ENCODE assay signal across 18 cellular contexts in genomic region chr18:12030667-12031066, GRCh38. TPM values are rescaled to one million over a fixed set of nuclear protein-coding genes. Genes with fewer than 3 reads are reported as not detected.
DNase-seq lines count a peak whose midpoint lies in the region; ATAC-seq, FAIRE-seq and TF ChIP-seq lines count a peak whose summit lies in the region.
"Had no signal": no experiment of that assay in that cellular context is flagged by ENCODE, and none has a peak within 500 bp of the region (broad histone marks: within the 10 kb centered on the region; RNA-seq: fewer than 3 reads in every experiment).

No MANE protein-coding gene starts in this region.

- H3K36me3 Mint-ChIP-seq in mesothelial cell of epicardium = peaks cover 2% of the 10 kb centered on the region

- TF ChIP-seq EP300 in HepG2 (IDR thresholded peaks at IDR 0.05; ENCODE audit: low read depth in 2 of 2, low read length in 2 of 2) (no peak), HepG2 (CRISPR knock-in tag; IDR thresholded peaks at IDR 0.05; ENCODE audit: borderline replicate concordance) (no peak)

- no peak overlapping the region for H2AK5ac ChIP-seq in mesenchymal stem cell (ENCODE audit: low read length, severe bottlenecking)

- no peak for FAIRE-seq in HepG2 (lab: Jason Lieb, UNC)
- FAIRE-seq: D721Med, G401.6, GM12891, K562 had no signal

- peak overlapping the region; percentile 90 for H3K27ac Mint-ChIP-seq in mesothelial cell of epicardium
- H3K27ac Mint-ChIP-seq: CD4-positive, alpha-beta T cell had no signal

- no peak overlapping the region for H3K4me3 ChIP-seq in HepG2 (replicated peaks in 1 of 3; ENCODE audit: insufficient read depth in 1 of 3, low read depth in 2 of 3, low read length in 3 of 3)
- H3K4me3 ChIP-seq in right lobe of liver = no peak overlapping the region
- no peak overlapping the region for H3K4me3 ChIP-seq in body of pancreas
- H3K4me3 ChIP-seq in vagina = no peak overlapping the region
- H3K4me3 ChIP-seq in GM23248 = no peak overlapping the region
- H3K4me3 ChIP-seq in mesenchymal stem cell (ENCODE audit: insufficient read depth in 1 of 2, low read depth in 1 of 2, low read length in 2 of 2) = no peak overlapping the region
- H3K4me3 ChIP-seq: K562 had no signal

- H3F3A ChIP-seq in GM23248 (ENCODE audit: insufficient read depth) = peaks cover 26% of the 10 kb centered on the region

- H3K79me1 ChIP-seq in mesenchymal stem cell (replicated peaks; ENCODE audit: low read length, poor library complexity, severe bottlenecking) = peaks cover 6% of the 10 kb centered on the region

- H3K4ac ChIP-seq in mesenchymal stem cell (ENCODE audit: low read depth in 1 of 2, low read length in 2 of 2) = no peak overlapping the region

- H3K36me3 ChIP-seq in HepG2 (replicated peaks in 1 of 2; ENCODE audit: control insufficient read depth in 1 of 2, insufficient read depth in 2 of 2, low read length in 2 of 2) (peaks cover 6 to 25% of the 10 kb centered on the region in 2 experiments; a peak in 4 of 5 replicates), right lobe of liver (peaks cover 0 to 25% (median 14%) of the 10 kb centered on the region in 4 donors), body of pancreas (replicated peaks in 1 of 2; ENCODE audit: insufficient read depth in 1 of 2, low read depth in 2 of 2) (peaks cover 0 to 10% of the 10 kb centered on the region in 2 donors), vagina (peaks cover 0 to 14% of the 10 kb centered on the region in 2 donors), GM23248 (ENCODE audit: low read depth) (no peaks in the 10 kb centered on the region), mesenchymal stem cell (ENCODE audit: control insufficient read depth in 1 of 2, insufficient read depth in 2 of 2, low read depth in 1 of 2, low read length in 2 of 2) (peaks cover 26 to 54% of the 10 kb centered on the region in 2 experiments)

- H3K4me1 Mint-ChIP-seq in mesothelial cell of epicardium = peaks cover 43% of the 10 kb centered on the region

- BruUV-seq in HepG2 (replicated peaks; lab: Mats Ljungman, UMichigan) = TSS peak; percentile 45

- POLR2A ChIA-PET in HepG2 (lab: Yijun Ruan, JAX) = no interaction called here

- DNase-seq in HepG2 (ENCODE audit: low spot score) (no peak), right lobe of liver (no peak), body of pancreas (no peak), mesothelial cell of epicardium (ENCODE audit: low spot score in 2 of 2, unreplicated experiment in 2 of 2) (no peak), vagina (ENCODE audit: extremely low spot score in 2 of 2) (peak in 1 of 2 donors; percentile 34), GM23248 (no peak), mesenchymal stem cell (no peak), NCI-H446 treated with DMSO at 0.1 percent for 48 hours (lab: John Stamatoyannopoulos, UW) (no peak)
- DNase-seq: AML-193; CD4-positive, alpha-beta T cell; DMS79 treated with DMSO at 0.1 percent for 48 hours; NCI-H2171; NCI-H510A treated with DMSO at 0.1 percent for 48 hours; Right ventricle myocardium superior had no signal

- no peak overlapping the region for H2BK15ac ChIP-seq in mesenchymal stem cell (ENCODE audit: low read depth, poor library complexity, severe bottlenecking)

- H3K27me3 ChIP-seq in HepG2 (ENCODE audit: control insufficient read depth in 1 of 2, insufficient read depth in 2 of 2, low read length in 2 of 2) (no peaks in the 10 kb centered on the region; a peak in 1 of 5 replicates), right lobe of liver (no peaks in the 10 kb centered on the region), body of pancreas (no peaks in the 10 kb centered on the region), vagina (no peaks in the 10 kb centered on the region), GM23248 (replicated peaks; ENCODE audit: insufficient read depth) (no peaks in the 10 kb centered on the region), mesenchymal stem cell (ENCODE audit: control insufficient read depth in 1 of 2, insufficient read depth in 1 of 2, low read length in 2 of 2) (no peaks in the 10 kb centered on the region)

- H3K79me2 ChIP-seq in HepG2 (ENCODE audit: insufficient read depth, low read length) = no peaks in the 10 kb centered on the region
- H3K79me2 ChIP-seq in GM23248 (ENCODE audit: insufficient read depth) = no peaks in the 10 kb centered on the region

- TF ChIP-seq RAD21 in HepG2 (CRISPR knock-in tag; IDR thresholded peaks at IDR 0.05) = no peak

- no peaks in the 10 kb centered on the region for H3K9me2 ChIP-seq in GM23248 (ENCODE audit: insufficient read depth)

- H2BK120ac ChIP-seq in mesenchymal stem cell (ENCODE audit: low read depth, low read length) = no peak overlapping the region

- H4K20me1 ChIP-seq in HepG2 (ENCODE audit: insufficient read depth, low read length) = no peaks in the 10 kb centered on the region
- no peaks in the 10 kb centered on the region for H4K20me1 ChIP-seq in GM23248 (ENCODE audit: insufficient read depth)

- H3K4me2 ChIP-seq in HepG2 (ENCODE audit: low read depth, low read length) = no peak overlapping the region
- no peak overlapping the region for H3K4me2 ChIP-seq in GM23248 (ENCODE audit: unreplicated experiment)
- H3K4me2 ChIP-seq in mesenchymal stem cell (ENCODE audit: low read length, poor library complexity, severe bottlenecking) = no peak overlapping the region

- intact Hi-C loops in HepG2 (cut with micrococcal nuclease; ENCODE audit: unreplicated experiment) = no loop called here
- intact Hi-C loops in right lobe of liver (cut with DNase I) = loop anchor here (10.0 kb wide), 2 partner anchors 96 to 296 kb away; no protein-coding TSS in a partner anchor
- intact Hi-C loops in body of pancreas (cut with DNase I) = no loop called here
- intact Hi-C loops in vagina (cut with DNase I) = no loop called here

- H4K91ac ChIP-seq in mesenchymal stem cell (ENCODE audit: low read length) = no peak overlapping the region

- H3K18ac ChIP-seq in mesenchymal stem cell (ENCODE audit: low read depth in 1 of 2, low read length in 2 of 2) = no peak overlapping the region

- no peak overlapping the region for H3K23ac ChIP-seq in mesenchymal stem cell (ENCODE audit: low read length in 2 of 2)

- H3K27me3 Mint-ChIP-seq in mesothelial cell of epicardium (ENCODE audit: low read depth) = no peaks in the 10 kb centered on the region
- H3K27me3 Mint-ChIP-seq: CD4-positive, alpha-beta T cell had no signal

- CTCF ChIA-PET in HepG2 (lab: Yijun Ruan, JAX; ENCODE audit: low intra/inter-chr PET ratio, low total read pairs) = no interaction called here

- H3K9me3 Mint-ChIP-seq in mesothelial cell of epicardium = no peaks in the 10 kb centered on the region
- H3K9me3 Mint-ChIP-seq: CD4-positive, alpha-beta T cell had no signal

- TF ChIP-seq POLR2A in HepG2 (IDR thresholded peaks at IDR 0.05; ENCODE audit: insufficient read depth in 1 of 2, low read depth in 2 of 2, low read length in 2 of 2) (no peak), right lobe of liver (IDR thresholded peaks at IDR 0.05) (no peak), body of pancreas (IDR thresholded peaks at IDR 0.05) (no peak), vagina (IDR thresholded peaks at IDR 0.05) (no peak)

- H3K9ac ChIP-seq in HepG2 (ENCODE audit: insufficient read depth, low read depth, low read length) (no peak overlapping the region), GM23248 (no peak overlapping the region), mesenchymal stem cell (ENCODE audit: low read length) (no peak overlapping the region)

- no peak overlapping the region for H2BK12ac ChIP-seq in mesenchymal stem cell (ENCODE audit: low read length in 2 of 2)

- TF ChIP-seq CTCF in HepG2 (CRISPR knock-in tag; IDR thresholded peaks at IDR 0.05) (no peak), right lobe of liver (IDR thresholded peaks at IDR 0.05) (no peak), body of pancreas (IDR thresholded peaks at IDR 0.05) (no peak), mesothelial cell of epicardium (IDR thresholded peaks at IDR 0.05; ENCODE audit: unreplicated experiment) (no peak), vagina (IDR thresholded peaks at IDR 0.05) (no peak)

- no peaks in the 10 kb centered on the region for H3K9me3 ChIP-seq in HepG2 (ENCODE audit: low read length)
- H3K9me3 ChIP-seq in right lobe of liver = no peaks in the 10 kb centered on the region
- no peaks in the 10 kb centered on the region for H3K9me3 ChIP-seq in body of pancreas
- H3K9me3 ChIP-seq in vagina = no peaks in the 10 kb centered on the region
- no peaks in the 10 kb centered on the region for H3K9me3 ChIP-seq in GM23248 (ENCODE audit: low read depth)
- no peaks in the 10 kb centered on the region for H3K9me3 ChIP-seq in mesenchymal stem cell (ENCODE audit: control insufficient read depth, low read length)

- peaks cover 19% of the 10 kb centered on the region for H3K4me1 ChIP-seq in HepG2 (ENCODE audit: insufficient read depth, low read length)
- H3K4me1 ChIP-seq in right lobe of liver = peaks cover 0 to 14% (median 5%) of the 10 kb centered on the region in 4 donors
- peaks cover 55% of the 10 kb centered on the region for H3K4me1 ChIP-seq in body of pancreas
- H3K4me1 ChIP-seq in vagina = peaks cover 71% of the 10 kb centered on the region
- H3K4me1 ChIP-seq in GM23248 (ENCODE audit: insufficient read depth) = peaks cover 20% of the 10 kb centered on the region
- H3K4me1 ChIP-seq in mesenchymal stem cell (ENCODE audit: control insufficient read depth, insufficient read depth, low read depth, low read length) = peaks cover 7% of the 10 kb centered on the region

- H2AFZ ChIP-seq in HepG2 (ENCODE audit: low read length) = no peak overlapping the region
- no peak overlapping the region for H2AFZ ChIP-seq in GM23248
- H2AFZ ChIP-seq in mesenchymal stem cell (ENCODE audit: low read depth, low read length) = no peak overlapping the region

- ATAC-seq in HepG2 (no peak), right lobe of liver (no peak), body of pancreas (no peak)
- ATAC-seq: K562 had no signal

- in situ Hi-C loops in HepG2 (cut with HindIII; ENCODE audit: extremely low pct_ligation_motif_present, low pct_unique_long_range_greater_than_20kb) (no loop called here), GM23248 (cut with MboI) (no loop called here)

- no peak overlapping the region for H3K4me3 Mint-ChIP-seq in mesothelial cell of epicardium
- H3K4me3 Mint-ChIP-seq: CD4-positive, alpha-beta T cell had no signal

- H4K8ac ChIP-seq in mesenchymal stem cell (ENCODE audit: low read length) = no peak overlapping the region

- 98% methylated on average over 10 of the region's 10 CpGs for WGBS in HepG2 (ENCODE audit: low lambda C conversion rate)
- WGBS in right lobe of liver (ENCODE audit: insufficient coverage, low coverage, low lambda C conversion rate, missing lambda C conversion rate) = 88% methylated on average over 9 of the region's 10 CpGs
- 69 to 76% methylated on average over 10 of the region's 10 CpGs for WGBS in body of pancreas, 2 donors
- WGBS in GM23248 (ENCODE audit: low coverage in 1 of 2, low lambda C conversion rate in 2 of 2, missing lambda C conversion rate in 2 of 2), 2 experiments = 89 to 93% methylated on average over 10 of the region's 10 CpGs
- 64% methylated on average over 10 of the region's 10 CpGs for WGBS in mesenchymal stem cell

- no peak overlapping the region for H3K14ac ChIP-seq in mesenchymal stem cell (ENCODE audit: low read length in 2 of 2)

- no peak overlapping the region for H3K27ac ChIP-seq in HepG2 (ENCODE audit: extremely low read length, insufficient read depth, low read length)
- H3K27ac ChIP-seq in right lobe of liver = no peak overlapping the region
- H3K27ac ChIP-seq in body of pancreas = peak overlapping the region in 3 of 4 donors; percentile 31 to 93 (median 50)
- peak overlapping the region; percentile 78 for H3K27ac ChIP-seq in vagina
- H3K27ac ChIP-seq in GM23248 = no peak overlapping the region
- no peak overlapping the region for H3K27ac ChIP-seq in mesenchymal stem cell (ENCODE audit: low read length, poor library complexity, severe bottlenecking)

- no peak overlapping the region for H2BK5ac ChIP-seq in mesenchymal stem cell (ENCODE audit: low read depth, low read length, poor library complexity, severe bottlenecking)

RNA-seq across cellular contexts. Expression of gene IMPA2, which starts 49.4 kb away (rescaled TPM):
- 65.4 and 71.8 TPM in 2 replicates for total RNA-seq in HepG2 (2016; rRNA removed; fragmentation: Illumina TruSeq; extraction: Trizol)
- 77.7 and 94.9 TPM in 2 replicates for total RNA-seq in HepG2 (2016; cell fraction: cytosol; rRNA removed; fragmentation: Illumina TruSeq; extraction: Trizol; ENCODE audit: low read depth)
- 58.3 and 76.5 TPM in 2 replicates for total RNA-seq in HepG2 (2016; cell fraction: insoluble cytoplasmic fraction; rRNA removed; fragmentation: Illumina TruSeq; extraction: Trizol)
- total RNA-seq in HepG2 (2016; cell fraction: membrane; rRNA removed; fragmentation: Illumina TruSeq; extraction: Trizol) = 122 and 147 TPM in 2 replicates
- total RNA-seq in HepG2 (2016; cell fraction: nucleus; rRNA removed; fragmentation: Illumina TruSeq; extraction: Trizol) = 55.6 and 62.0 TPM in 2 replicates
- 28.8 and 37.8 TPM in 2 replicates for polyA plus RNA-seq in HepG2 (2011; rRNA removed)
- polyA plus RNA-seq in HepG2 (2011; cell fraction: cytosol; rRNA removed) = 28.2 and 43.4 TPM in 2 replicates
- 104 and 146 TPM in 2 replicates for polyA plus RNA-seq in HepG2 (2011; cell fraction: nucleus; rRNA removed)
- 56.2 and 62.5 TPM in 2 replicates for polyA plus RNA-seq in HepG2 (2012)
- polyA plus RNA-seq in HepG2 (2016; cell fraction: cytosol; fragmentation: Illumina TruSeq; extraction: Trizol; ENCODE audit: low read depth) = 83.4 and 111 TPM in 2 replicates
- 68.3 and 79.3 TPM in 2 replicates for polyA plus RNA-seq in HepG2 (2016; cell fraction: insoluble cytoplasmic fraction; fragmentation: Illumina TruSeq; extraction: Trizol; ENCODE audit: low read depth)
- 118 and 138 TPM in 2 replicates for polyA plus RNA-seq in HepG2 (2016; cell fraction: membrane; fragmentation: Illumina TruSeq; extraction: Trizol; ENCODE audit: low read depth)
- polyA plus RNA-seq in HepG2 (2016; cell fraction: nucleus; fragmentation: Illumina TruSeq; extraction: Trizol; ENCODE audit: insufficient read depth, low read depth) = 90.9 and 102 TPM in 2 replicates
- 45.6 and 172 TPM in 2 replicates for polyA minus RNA-seq in HepG2 (2011; rRNA and poly(A)+ RNA removed; ENCODE audit: low replicate concordance)
- 12.3 and 17.3 TPM in 2 replicates for polyA minus RNA-seq in HepG2 (2011; cell fraction: cytosol; rRNA and poly(A)+ RNA removed)
- 22.8 and 37.2 TPM in 2 replicates for polyA minus RNA-seq in HepG2 (2011; cell fraction: nucleus; rRNA and poly(A)+ RNA removed)
- 10 to 100 TPM; 32.3 to 51.1 (median 45.7) TPM for total RNA-seq in right lobe of liver
- total RNA-seq in body of pancreas = 100 to 1,000 TPM; 269 to 446 TPM
- total RNA-seq in mesothelial cell of epicardium = 29.9 to 30.6 TPM (median 30.4 TPM) in 3 replicates
- total RNA-seq in vagina = 128 TPM
- 11.1 and 13.0 TPM in 2 replicates for total RNA-seq in GM23248 (2014; rRNA removed; shearing (Covaris generic))
- polyA plus RNA-seq in GM23248 (2016; fragmentation: Nextera tagmentation; extraction: Ambion mirVana) = 8.0 and 8.1 TPM in 2 replicates
- polyA plus RNA-seq in mesenchymal stem cell (2013, experiment 1 of 2) = 12.3 TPM
- polyA plus RNA-seq in mesenchymal stem cell (2013, experiment 2 of 2) = 12.2 TPM

Comparison
In these comparisons a context has a peak if more than half of its experiments do, and no peak if none do; other contexts are left out.
1. intact Hi-C loops: an anchor here in right lobe of liver (10.0 kb wide); none called in HepG2, body of pancreas and vagina.
2. H3K27ac ChIP-seq: peak in body of pancreas (3 of 4) and vagina (single experiment); none in HepG2 (single experiment), right lobe of liver (0 of 3), GM23248 (single experiment) and mesenchymal stem cell (single experiment).